In genomic region chr14:34086358-34086757, GRCh38 we compare ENCODE assay signal across 34 cellular contexts.
"Had no signal": no experiment of that assay in that cellular context is flagged by ENCODE, and none has a peak within 500 bp of the region (broad histone marks: within the 10 kb centered on the region; RNA-seq: fewer than 3 reads in every experiment).

No MANE protein-coding gene starts in this region.

- H3K9me3 Mint-ChIP-seq: activated CD8-positive, alpha-beta T cell treated with anti-CD3 and anti-CD28 coated beads for 36 hours; activated naive CD4-positive, alpha-beta T cell treated with anti-CD3 and anti-CD28 coated beads for 36 hours; activated naive CD4-positive, alpha-beta T cell treated with anti-CD3 and anti-CD28 coated beads, Interleukin-2, amount 50 U/mL, for 24 hours; activated naive CD8-positive, alpha-beta T cell treated with anti-CD3 and anti-CD28 coated beads for 36 hours; activated naive CD8-positive, alpha-beta T cell treated with anti-CD3 and anti-CD28 coated beads, Interleukin-2, amount 50 U/mL, for 24 hours had no signal

- FAIRE-seq: colon, endometrium, endothelial cell of umbilical vein had no signal

- H3K27ac ChIP-seq: adrenal gland, body of pancreas, epithelial cell of prostate, esophagus squamous epithelium, gastroesophageal sphincter had no signal

- ATAC-seq: activated CD8-positive, alpha-beta T cell treated with anti-CD3 and anti-CD28 coated beads for 36 hours; activated naive CD8-positive, alpha-beta T cell treated with anti-CD3 and anti-CD28 coated beads, Interleukin-2, amount 50 U/mL, for 24 hours; activated T-cell treated with anti-CD3 and anti-CD28 coated beads, Interleukin-2, amount 50 U/mL, for 4 hours; body of pancreas; gastroesophageal sphincter; heart right ventricle; T-helper 17 cell had no signal

- H3K27me3 Mint-ChIP-seq: activated naive CD4-positive, alpha-beta T cell treated with anti-CD3 and anti-CD28 coated beads, Interleukin-2, amount 50 U/mL, for 24 hours; T-helper 17 cell had no signal

- H3K36me3 ChIP-seq: adrenal gland, esophagus squamous epithelium, gastroesophageal sphincter, heart right ventricle had no signal

- H3K4me1 Mint-ChIP-seq: activated naive CD4-positive, alpha-beta T cell treated with anti-CD3 and anti-CD28 coated beads, Interleukin-2, amount 50 U/mL, for 24 hours; activated naive CD8-positive, alpha-beta T cell treated with anti-CD3 and anti-CD28 coated beads, Interleukin-2, amount 50 U/mL, for 24 hours had no signal

- H3K36me3 Mint-ChIP-seq: activated naive CD8-positive, alpha-beta T cell treated with anti-CD3 and anti-CD28 coated beads for 36 hours had no signal

- H3K4me3 Mint-ChIP-seq: activated CD8-positive, alpha-beta T cell treated with anti-CD3 and anti-CD28 coated beads for 36 hours; activated naive CD4-positive, alpha-beta T cell treated with anti-CD3 and anti-CD28 coated beads for 36 hours; activated naive CD4-positive, alpha-beta T cell treated with anti-CD3 and anti-CD28 coated beads, Interleukin-2, amount 50 U/mL, for 24 hours; activated naive CD8-positive, alpha-beta T cell treated with anti-CD3 and anti-CD28 coated beads for 36 hours; activated naive CD8-positive, alpha-beta T cell treated with anti-CD3 and anti-CD28 coated beads, Interleukin-2, amount 50 U/mL, for 24 hours; activated T-cell treated with anti-CD3 and anti-CD28 coated beads, Interleukin-2, amount 50 U/mL, for 4 hours; T-helper 17 cell; T-helper 2 cell treated with Interferon-gamma antibody and Interleukin-4, amounts not matched to agents 5 μg/mL and 100 μg/mL, for 36 hours had no signal

- H3K9me3 ChIP-seq: adrenal gland, body of pancreas, esophagus squamous epithelium, gastroesophageal sphincter had no signal

- DNase-seq: activated CD4-positive, alpha-beta T cell treated with anti-CD3 and anti-CD28 coated beads for 48 hours; activated CD4-positive, alpha-beta T cell treated with anti-CD3 and anti-CD28 coated beads, Interleukin-2, amount 50 U/mL, for 1 hour; activated CD4-positive, alpha-beta T cell treated with anti-CD3 and anti-CD28 coated beads, Interleukin-2, amount 50 U/mL, for 48 hours; activated CD4-positive, CD25-positive, alpha-beta regulatory T cell; activated CD4-positive, CD25-positive, alpha-beta regulatory T cell treated with anti-CD3 and anti-CD28 coated beads, Interleukin-2, amount 50 U/mL, for 72 hours; activated CD8-positive, alpha-beta memory T cell treated with anti-CD3 and anti-CD28 coated beads for 24 hours; activated CD8-positive, alpha-beta T cell treated with anti-CD3 and anti-CD28 coated beads for 36 hours; activated effector memory CD4-positive, alpha-beta T cell treated with anti-CD3 and anti-CD28 coated beads, Interleukin-2, amount 50 U/mL, for 16 hours; activated naive CD4-positive, alpha-beta T cell treated with anti-CD3 and anti-CD28 coated beads for 36 hours; activated naive CD8-positive, alpha-beta T cell treated with anti-CD3 and anti-CD28 coated beads for 36 hours; activated naive CD8-positive, alpha-beta T cell treated with anti-CD3 and anti-CD28 coated beads, Interleukin-2, amount 50 U/mL, for 24 hours; activated T-cell treated with anti-CD3 and anti-CD28 coated beads, Interleukin-2, amount 50 U/mL, for 4 hours; adrenal gland; amygdala; aorta; body of pancreas; caudate nucleus; cortex of kidney; dermis blood vessel endothelial cell; effector CD8-positive, alpha-beta T cell; esophagus squamous epithelium; foreskin melanocyte; heart right ventricle; T-helper 1 cell; T-helper 17 cell; T1000 had no signal

- H3K27me3 ChIP-seq: adrenal gland, body of pancreas, gastroesophageal sphincter, heart right ventricle had no signal

- H3K4me3 ChIP-seq: adrenal gland, body of pancreas, esophagus squamous epithelium, gastroesophageal sphincter, heart right ventricle had no signal

- H3K27ac Mint-ChIP-seq: activated CD8-positive, alpha-beta T cell treated with anti-CD3 and anti-CD28 coated beads for 36 hours; activated naive CD4-positive, alpha-beta T cell treated with anti-CD3 and anti-CD28 coated beads for 36 hours; activated naive CD4-positive, alpha-beta T cell treated with anti-CD3 and anti-CD28 coated beads, Interleukin-2, amount 50 U/mL, for 24 hours; activated naive CD8-positive, alpha-beta T cell treated with anti-CD3 and anti-CD28 coated beads for 36 hours; activated naive CD8-positive, alpha-beta T cell treated with anti-CD3 and anti-CD28 coated beads, Interleukin-2, amount 50 U/mL, for 24 hours; activated T-helper 2 cell treated with anti-CD3 and anti-CD28 coated beads, Interferon-gamma antibody, Interleukin-2, Interleukin-4, amounts not matched to agents 10 μg/mL and 5 μg/mL and 100 μg/mL, durations not matched to agents 14 hours and 24 hours and 36 hours; T-helper 17 cell; T-helper 2 cell treated with Interferon-gamma antibody and Interleukin-4, amounts not matched to agents 5 μg/mL and 100 μg/mL, for 36 hours had no signal
